In the genomic region with DNA sequence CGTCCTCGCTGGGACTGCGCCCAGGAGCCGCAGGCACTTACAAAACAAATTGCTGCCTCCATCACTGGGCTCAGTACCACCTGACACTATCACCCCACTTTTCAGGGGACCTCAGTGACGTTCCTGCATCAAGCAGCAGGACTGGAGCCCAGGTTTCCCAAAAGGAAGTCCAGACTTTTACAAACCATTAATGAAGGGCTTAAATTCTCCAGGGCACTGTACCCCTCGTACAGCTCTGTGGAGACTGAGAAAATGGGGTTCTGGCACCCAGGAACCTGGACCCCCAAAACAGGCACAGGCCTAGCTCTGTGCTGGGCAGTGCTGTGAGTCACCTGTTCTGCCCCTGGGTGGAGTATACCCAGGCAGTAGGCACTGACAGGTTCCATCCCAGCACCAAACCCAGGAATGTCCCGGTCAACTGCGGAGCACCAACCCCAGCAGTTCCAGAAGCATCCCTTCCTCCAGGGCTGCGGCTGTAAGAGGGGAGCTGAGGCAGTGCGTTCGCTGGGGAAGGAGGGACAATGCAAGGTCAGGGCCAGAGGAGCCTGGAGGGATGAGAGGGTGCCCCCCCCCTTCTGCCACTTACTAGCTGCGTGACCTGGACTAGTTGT, we compare ENCODE assay signal across 1 cellular context.
TF ChIP-seq lines count a peak whose summit lies in the region.

No MANE protein-coding gene starts in this region.

TF ChIP-seq in endothelial cell of umbilical vein, 7 proteins besides CTCF, POLR2A, EP300 and RAD21:
- TF ChIP-seq EZH2 (IDR thresholded peaks at IDR 0.05; ENCODE audit: borderline replicate concordance, low read depth, low read length, severe bottlenecking) (no peak), MAX (IDR thresholded peaks at IDR 0.05; ENCODE audit: insufficient read depth, insufficient read length) (no peak), FOS (IDR thresholded peaks at IDR 0.05; ENCODE audit: borderline replicate concordance, insufficient read depth, low read length) (no peak), MYC (IDR thresholded peaks at IDR 0.05; ENCODE audit: low read depth, low read length) (no peak), JUN (IDR thresholded peaks at IDR 0.05; ENCODE audit: borderline replicate concordance, insufficient read depth, insufficient read length, low read depth) (no peak), POLR2AphosphoS5 (IDR thresholded peaks at IDR 0.05; ENCODE audit: insufficient read depth, low read depth, low read length) (no peak), GATA2 (IDR thresholded peaks at IDR 0.05; ENCODE audit: insufficient read depth, insufficient read length, low read depth, low read length) (no peak)
